16 cellular contexts compared by ENCODE assay signal in genomic region chr20:31516651-31517050, GRCh38. TPM values are rescaled to one million over a fixed set of nuclear protein-coding genes. Genes with fewer than 3 reads are reported as not detected.
A peak's percentile ranks its signal among the peaks of the same experiment; 100 is the strongest.
DNase-seq lines count a peak whose midpoint lies in the region; TF ChIP-seq lines count a peak whose summit lies in the region.
"Had no signal": no experiment of that assay in that cellular context is flagged by ENCODE, and none has a peak within 500 bp of the region (broad histone marks: within the 10 kb centered on the region; RNA-seq: fewer than 3 reads in every experiment).

No MANE protein-coding gene starts in this region.

- H3K27ac ChIP-seq in CD8-positive, alpha-beta memory T cell (ENCODE audit: low read depth, low read length) = peak overlapping the region; percentile 91
- H3K27ac ChIP-seq: SJSA1 had no signal

- peaks cover 8% of the 10 kb centered on the region for H3K36me3 ChIP-seq in CD8-positive, alpha-beta memory T cell (ENCODE audit: insufficient read depth, low read length)

- no peak overlapping the region for H3K4me3 Mint-ChIP-seq in CD8-positive, alpha-beta memory T cell
- no peak overlapping the region for H3K4me3 Mint-ChIP-seq in activated CD4-positive, alpha-beta memory T cell treated with anti-CD3 and anti-CD28 coated beads, Interleukin-2, amount 10 ng/mL, durations not matched to agents 7 days and 5 days
- H3K4me3 Mint-ChIP-seq in immature natural killer cell = no peak overlapping the region
- H3K4me3 Mint-ChIP-seq: brain, naive B cell had no signal

- POLR2A ChIA-PET in AG04449 (lab: Yijun Ruan, JAX) = no interaction called here
- POLR2A ChIA-PET in CD8-positive, alpha-beta memory T cell (lab: Charles Lee) = no interaction called here
- POLR2A ChIA-PET in activated CD4-positive, alpha-beta memory T cell treated with anti-CD3 and anti-CD28 coated beads, Interleukin-2, amount 10 ng/mL, durations not matched to agents 7 days and 5 days (lab: Charles Lee) = interaction anchor here (0.9 to 1.7 kb wide), 5 partner anchors 28 to 88 kb away, joined by 3 to 6 read pairs (median 5); partner anchors contain the start of gene ID1

- peaks cover 19 to 33% (median 33%) of the 10 kb centered on the region in 3 donors for H3K4me1 Mint-ChIP-seq in CD8-positive, alpha-beta memory T cell
- peaks cover 24% of the 10 kb centered on the region for H3K4me1 Mint-ChIP-seq in activated CD4-positive, alpha-beta memory T cell treated with anti-CD3 and anti-CD28 coated beads, Interleukin-2, amount 10 ng/mL, durations not matched to agents 7 days and 5 days
- H3K4me1 Mint-ChIP-seq in immature natural killer cell = peaks cover 20 to 23% of the 10 kb centered on the region in 2 donors

- H3K27me3 ChIP-seq in CD8-positive, alpha-beta memory T cell (ENCODE audit: insufficient read depth, low read length, poor library complexity, severe bottlenecking) = no peaks in the 10 kb centered on the region
- H3K27me3 ChIP-seq: SJSA1, spleen had no signal

- H3K9me3 ChIP-seq in CD8-positive, alpha-beta memory T cell (ENCODE audit: low read length) = no peaks in the 10 kb centered on the region
- H3K9me3 ChIP-seq: SJSA1, spleen had no signal

- H3K4me3 ChIP-seq in AG04449 (ENCODE audit: low read depth, low read length) = peak overlapping the region; percentile 99; the same call in 1 of the 2 replicates
- peak overlapping the region; percentile 98 for H3K4me3 ChIP-seq in CD8-positive, alpha-beta memory T cell (ENCODE audit: low read length)
- H3K4me3 ChIP-seq: SJSA1 had no signal

- no peaks in the 10 kb centered on the region for H3K9me3 Mint-ChIP-seq in CD8-positive, alpha-beta memory T cell
- H3K9me3 Mint-ChIP-seq in activated CD4-positive, alpha-beta memory T cell treated with anti-CD3 and anti-CD28 coated beads, Interleukin-2, amount 10 ng/mL, durations not matched to agents 7 days and 5 days = no peaks in the 10 kb centered on the region
- no peaks in the 10 kb centered on the region for H3K9me3 Mint-ChIP-seq in immature natural killer cell
- H3K9me3 Mint-ChIP-seq: naive B cell had no signal

- no peak for TF ChIP-seq CTCF in AG04449 (IDR thresholded peaks at IDR 0.05; ENCODE audit: insufficient read depth, low read length, missing control alignments)

- H3K27me3 Mint-ChIP-seq in CD8-positive, alpha-beta memory T cell = no peaks in the 10 kb centered on the region
- no peaks in the 10 kb centered on the region for H3K27me3 Mint-ChIP-seq in activated CD4-positive, alpha-beta memory T cell treated with anti-CD3 and anti-CD28 coated beads, Interleukin-2, amount 10 ng/mL, durations not matched to agents 7 days and 5 days
- no peaks in the 10 kb centered on the region for H3K27me3 Mint-ChIP-seq in immature natural killer cell (ENCODE audit: low read depth in 3 of 3)
- H3K27me3 Mint-ChIP-seq: brain, naive B cell had no signal

- DNase-seq in AG04449 (ENCODE audit: low read depth, low spot score) (no peak), immature natural killer cell (peak in 2 of 3 donors; percentile 17 to 23), pons (ENCODE audit: low spot score) (no peak), SHP77 treated with DMSO at 0.1 percent for 48 hours (lab: John Stamatoyannopoulos, UW) (no peak), COLO829 (ENCODE audit: low spot score) (no peak), NOMO-1 treated with dmso at 0.1 percent for 144 hours (lab: John Stamatoyannopoulos, UW; ENCODE audit: unreplicated experiment) (no peak)
- DNase-seq in CD8-positive, alpha-beta memory T cell = no peak
- DNase-seq in activated CD4-positive, alpha-beta memory T cell treated with anti-CD3 and anti-CD28 coated beads, Interleukin-2, amount 10 ng/mL, durations not matched to agents 7 days and 5 days = peak; percentile 53
- DNase-seq: activated CD8-positive, alpha-beta memory T cell treated with anti-CD3 and anti-CD28 coated beads for 24 hours; naive B cell; spleen had no signal

- CTCF ChIA-PET in AG04449 (lab: Yijun Ruan, JAX) = interaction anchor here (1.1 to 9.4 kb wide), 7 partner anchors 14 to 96 kb away, joined by 3 to 72 read pairs (median 5); no protein-coding TSS in a partner anchor
- CTCF ChIA-PET in CD8-positive, alpha-beta memory T cell (lab: Charles Lee) = interaction anchor here (1.1 to 1.5 kb wide), 2 partner anchors 14 to 96 kb away, joined by 4 to 6 read pairs; no protein-coding TSS in a partner anchor
- CTCF ChIA-PET in activated CD4-positive, alpha-beta memory T cell treated with anti-CD3 and anti-CD28 coated beads, Interleukin-2, amount 10 ng/mL, durations not matched to agents 7 days and 5 days (lab: Charles Lee) = interaction anchor here (1.1 kb wide), 1 partner anchor 96 kb away, joined by 8 read pairs; no protein-coding TSS in a partner anchor

- peaks cover 0 to 21% (median 2%) of the 10 kb centered on the region in 3 donors for H3K36me3 Mint-ChIP-seq in CD8-positive, alpha-beta memory T cell
- H3K36me3 Mint-ChIP-seq in activated CD4-positive, alpha-beta memory T cell treated with anti-CD3 and anti-CD28 coated beads, Interleukin-2, amount 10 ng/mL, durations not matched to agents 7 days and 5 days (ENCODE audit: low read depth) = peaks cover 21% of the 10 kb centered on the region
- H3K36me3 Mint-ChIP-seq in immature natural killer cell = peaks cover 0 to 4% (median 0%) of the 10 kb centered on the region in 3 donors
- H3K36me3 Mint-ChIP-seq: naive B cell had no signal

- peaks cover 44% of the 10 kb centered on the region for H3K4me1 ChIP-seq in CD8-positive, alpha-beta memory T cell (ENCODE audit: insufficient read depth, low read length)

- H3K27ac Mint-ChIP-seq in CD8-positive, alpha-beta memory T cell = no peak overlapping the region
- no peak overlapping the region for H3K27ac Mint-ChIP-seq in activated CD4-positive, alpha-beta memory T cell treated with anti-CD3 and anti-CD28 coated beads, Interleukin-2, amount 10 ng/mL, durations not matched to agents 7 days and 5 days
- no peak overlapping the region for H3K27ac Mint-ChIP-seq in immature natural killer cell
- H3K27ac Mint-ChIP-seq: brain, naive B cell had no signal

RNA-seq across cellular contexts. Expression of gene HM13, which starts 2.4 kb away (rescaled TPM):
- 100 to 1,000 TPM; 153 to 167 TPM for total RNA-seq in CD8-positive, alpha-beta memory T cell
- polyA plus RNA-seq in CD8-positive, alpha-beta memory T cell = 166 TPM
- total RNA-seq in activated CD4-positive, alpha-beta memory T cell treated with anti-CD3 and anti-CD28 coated beads, Interleukin-2, amount 10 ng/mL, durations not matched to agents 7 days and 5 days = 100 to 1,000 TPM; 162 to 165 TPM
- 100 to 1,000 TPM; 112 to 167 (median 152) TPM for polyA plus RNA-seq in immature natural killer cell

RNA-seq across cellular contexts. Expression of gene REM1, which starts 41.6 kb away (rescaled TPM):
- total RNA-seq in CD8-positive, alpha-beta memory T cell = not detected
- polyA plus RNA-seq in CD8-positive, alpha-beta memory T cell = not detected
- not detected for total RNA-seq in activated CD4-positive, alpha-beta memory T cell treated with anti-CD3 and anti-CD28 coated beads, Interleukin-2, amount 10 ng/mL, durations not matched to agents 7 days and 5 days
- not detected for polyA plus RNA-seq in immature natural killer cell
- total RNA-seq: Daoy, NCI-H460, SJSA1 had no signal

RNA-seq across cellular contexts. Expression of gene DEFB124, which starts 41.7 kb away (rescaled TPM):
- not detected for total RNA-seq in CD8-positive, alpha-beta memory T cell
- not detected for polyA plus RNA-seq in CD8-positive, alpha-beta memory T cell
- total RNA-seq in activated CD4-positive, alpha-beta memory T cell treated with anti-CD3 and anti-CD28 coated beads, Interleukin-2, amount 10 ng/mL, durations not matched to agents 7 days and 5 days = not detected
- polyA plus RNA-seq in immature natural killer cell = not detected
- total RNA-seq: Daoy, esophagus mucosa, NCI-H460, SJSA1, spleen had no signal

Comparison
In these comparisons a context has a peak if more than half of its experiments do, and no peak if none do; other contexts are left out.
1. DNase-seq: peak in activated CD4-positive, alpha-beta memory T cell treated with anti-CD3 and anti-CD28 coated beads, Interleukin-2, amount 10 ng/mL, durations not matched to agents 7 days and 5 days (single experiment) and immature natural killer cell (2 of 3); none in AG04449 (single experiment), CD8-positive, alpha-beta memory T cell (0 of 5), pons (single experiment), SHP77 treated with DMSO at 0.1 percent for 48 hours (single experiment), COLO829 (single experiment) and NOMO-1 treated with dmso at 0.1 percent for 144 hours (single experiment).